Comparison of ENCODE assay signal across 8 cellular contexts in genomic region chr2:191150451-191151314, GRCh38. TPM values are rescaled to one million over a fixed set of nuclear protein-coding genes. Genes with fewer than 3 reads are reported as not detected.
DNase-seq lines count a peak whose midpoint lies in the region; ATAC-seq, FAIRE-seq and TF ChIP-seq lines count a peak whose summit lies in the region.

A gene with protein sequence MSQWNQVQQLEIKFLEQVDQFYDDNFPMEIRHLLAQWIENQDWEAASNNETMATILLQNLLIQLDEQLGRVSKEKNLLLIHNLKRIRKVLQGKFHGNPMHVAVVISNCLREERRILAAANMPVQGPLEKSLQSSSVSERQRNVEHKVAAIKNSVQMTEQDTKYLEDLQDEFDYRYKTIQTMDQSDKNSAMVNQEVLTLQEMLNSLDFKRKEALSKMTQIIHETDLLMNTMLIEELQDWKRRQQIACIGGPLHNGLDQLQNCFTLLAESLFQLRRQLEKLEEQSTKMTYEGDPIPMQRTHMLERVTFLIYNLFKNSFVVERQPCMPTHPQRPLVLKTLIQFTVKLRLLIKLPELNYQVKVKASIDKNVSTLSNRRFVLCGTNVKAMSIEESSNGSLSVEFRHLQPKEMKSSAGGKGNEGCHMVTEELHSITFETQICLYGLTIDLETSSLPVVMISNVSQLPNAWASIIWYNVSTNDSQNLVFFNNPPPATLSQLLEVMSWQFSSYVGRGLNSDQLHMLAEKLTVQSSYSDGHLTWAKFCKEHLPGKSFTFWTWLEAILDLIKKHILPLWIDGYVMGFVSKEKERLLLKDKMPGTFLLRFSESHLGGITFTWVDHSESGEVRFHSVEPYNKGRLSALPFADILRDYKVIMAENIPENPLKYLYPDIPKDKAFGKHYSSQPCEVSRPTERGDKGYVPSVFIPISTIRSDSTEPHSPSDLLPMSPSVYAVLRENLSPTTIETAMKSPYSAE (minus strand): TSS chr2:191150994. CDS start chr2:191148203, 2,791 bp downstream.

- H3K9me3 ChIP-seq in A549, result no peaks in the 10 kb centered on the region

- peak; percentile 86 to 91 for ATAC-seq in A549
- peak; percentile 86 for ATAC-seq in GM18870 (IDR thresholded peaks at IDR 0.05; ENCODE audit: unreplicated experiment)
- peak; percentile 86 for ATAC-seq in HG03139 (IDR thresholded peaks at IDR 0.05; ENCODE audit: unreplicated experiment)
- ATAC-seq in activated naive CD8-positive, alpha-beta T cell treated with anti-CD3 and anti-CD28 coated beads, Interleukin-2, amount 10 ng/mL, durations not matched to agents 7 days and 5 days (ENCODE audit: low read depth), result peak; percentile 85

- peak within 1 kb of the TSS; percentile 65 to 84 for H3K27ac ChIP-seq in A549
- peak within 1 kb of the TSS in 19 of 21 experiments; percentile 22 to 91 (median 71) for H3K27ac ChIP-seq in skin epidermis

- H3K4me1 ChIP-seq in A549, result peaks cover 29% of the 10 kb centered on the region; the same call in 2 of the 3 replicates

- no peak for TF ChIP-seq CTCF in A549 (IDR thresholded peaks at IDR 0.05)

- H3K9me3 Mint-ChIP-seq in activated naive CD8-positive, alpha-beta T cell treated with anti-CD3 and anti-CD28 coated beads, Interleukin-2, amount 10 ng/mL, durations not matched to agents 7 days and 5 days, result no peaks in the 10 kb centered on the region

- H3K36me3 Mint-ChIP-seq in activated naive CD8-positive, alpha-beta T cell treated with anti-CD3 and anti-CD28 coated beads, Interleukin-2, amount 10 ng/mL, durations not matched to agents 7 days and 5 days, result peaks cover 28% of the 10 kb centered on the region

- DNase-seq in A549 (ENCODE audit: low read depth in 1 of 2, low spot score in 1 of 2) (peak; percentile 43 to 67), SW480 (ENCODE audit: low spot score) (peak; percentile 26), iPS DF 4.7 (ENCODE audit: extremely low read depth, low spot score) (peak; percentile 41), HTR-8/SVneo (ENCODE audit: insufficient read length, low spot score) (no peak)
- peak; percentile 76 for DNase-seq in activated naive CD8-positive, alpha-beta T cell treated with anti-CD3 and anti-CD28 coated beads, Interleukin-2, amount 10 ng/mL, durations not matched to agents 7 days and 5 days

- no peaks in the 10 kb centered on the region for H3K27me3 Mint-ChIP-seq in activated naive CD8-positive, alpha-beta T cell treated with anti-CD3 and anti-CD28 coated beads, Interleukin-2, amount 10 ng/mL, durations not matched to agents 7 days and 5 days

- H3K4me1 Mint-ChIP-seq in activated naive CD8-positive, alpha-beta T cell treated with anti-CD3 and anti-CD28 coated beads, Interleukin-2, amount 10 ng/mL, durations not matched to agents 7 days and 5 days, result peaks cover 57% of the 10 kb centered on the region

- TF ChIP-seq EP300 in A549 (IDR thresholded peaks at IDR 0.05), result no peak

- TF ChIP-seq RAD21 in A549 (conservative IDR thresholded peaks at IDR 0.05 in 1 of 2, IDR thresholded peaks at IDR 0.05 in 1 of 2), result no peak

- H3K4me3 Mint-ChIP-seq in activated naive CD8-positive, alpha-beta T cell treated with anti-CD3 and anti-CD28 coated beads, Interleukin-2, amount 10 ng/mL, durations not matched to agents 7 days and 5 days, result peak within 1 kb of the TSS; percentile 89

- peak within 1 kb of the TSS; percentile 94 for H3K27ac Mint-ChIP-seq in activated naive CD8-positive, alpha-beta T cell treated with anti-CD3 and anti-CD28 coated beads, Interleukin-2, amount 10 ng/mL, durations not matched to agents 7 days and 5 days

- H3K4me3 ChIP-seq in A549, result peak within 1 kb of the TSS; percentile 75
- peak within 1 kb of the TSS; percentile 33 to 56 (median 48) for H3K4me3 ChIP-seq in skin epidermis

- peak within 1 kb of the TSS; percentile 89 for H3K4me2 ChIP-seq in A549

- 0 out of 2 replicates have a peak, but pooled peaks have one; percentile 5 for TF ChIP-seq POLR2A in A549 (IDR thresholded peaks at IDR 0.05; ENCODE audit: low read length)

- FAIRE-seq in A549 (lab: Jason Lieb, UNC) (no peak), HTR-8/SVneo (lab: Jason Lieb, UNC) (no peak)

- CTCF ChIA-PET in A549 (lab: Yijun Ruan, JAX), result interaction anchor here (1.0 to 5.9 kb wide), 6 partner anchors 8 to 99 kb away, joined by 3 to 27 read pairs (median 4); no protein-coding TSS in a partner anchor

- 3% methylated on average over 18 of the region's 39 CpGs for WGBS in A549 (ENCODE audit: missing lambda C conversion rate)

- POLR2A ChIA-PET in A549 (lab: Yijun Ruan, JAX), result interaction anchor here (1.2 to 1.4 kb wide), 2 partner anchors 99 to 109 kb away, joined by 3 to 5 read pairs; no protein-coding TSS in a partner anchor
- POLR2A ChIA-PET in activated naive CD8-positive, alpha-beta T cell treated with anti-CD3 and anti-CD28 coated beads, Interleukin-2, amount 10 ng/mL, durations not matched to agents 7 days and 5 days (lab: Charles Lee), result interaction anchor here (0.9 to 6.2 kb wide), 15 partner anchors 17 to 531 kb away, joined by 3 to 226 read pairs (median 12); partner anchors contain the start of genes GLS, NABP1 and STAT1

TF ChIP-seq in A549, 52 proteins besides CTCF, POLR2A, EP300 and RAD21:
- TF ChIP-seq SREBF2 (IDR thresholded peaks at IDR 0.05) (no peak), RNF2 (IDR thresholded peaks at IDR 0.05; ENCODE audit: borderline replicate concordance, low read depth) (0 out of 2 replicates have a peak, but pooled peaks have one; percentile 37)
- TF ChIP-seq, protein P1, sequence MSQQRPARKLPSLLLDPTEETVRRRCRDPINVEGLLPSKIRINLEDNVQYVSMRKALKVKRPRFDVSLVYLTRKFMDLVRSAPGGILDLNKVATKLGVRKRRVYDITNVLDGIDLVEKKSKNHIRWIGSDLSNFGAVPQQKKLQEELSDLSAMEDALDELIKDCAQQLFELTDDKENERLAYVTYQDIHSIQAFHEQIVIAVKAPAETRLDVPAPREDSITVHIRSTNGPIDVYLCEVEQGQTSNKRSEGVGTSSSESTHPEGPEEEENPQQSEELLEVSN (IDR thresholded peaks at IDR 0.05; ENCODE audit: borderline replicate concordance, low read depth), result no peak

RNA-seq across cellular contexts. Expression of the gene that starts here (rescaled TPM):
- polyA plus RNA-seq in A549 (2011; rRNA removed), result 32.4 and 34.4 TPM in 2 replicates
- polyA plus RNA-seq in A549 (2012; cell fraction: cytosol; rRNA removed), result 5.2 and 6.9 TPM in 2 replicates
- polyA plus RNA-seq in A549 (2012; cell fraction: nucleus; rRNA removed), result 3.2 and 5.4 TPM in 2 replicates
- 11.6 to 14.0 TPM (median 11.7 TPM) in 3 replicates for polyA plus RNA-seq in A549 (2017; fragmentation: RNase III; extraction: RNeasy Plus Mini Kit Qiagen cat#74134 plus additional on column Dnase treatment)
- 15.4 and 26.1 TPM in 2 replicates for polyA minus RNA-seq in A549 (2011; rRNA and poly(A)+ RNA removed)
- total RNA-seq in activated naive CD8-positive, alpha-beta T cell treated with anti-CD3 and anti-CD28 coated beads, Interleukin-2, amount 10 ng/mL, durations not matched to agents 7 days and 5 days, result 100 to 1,000 TPM; 170 to 177 TPM
